ENCODE assay signal across 16 cellular contexts in genomic region chr22:37095113-37095512, GRCh38. TPM values are rescaled to one million over a fixed set of nuclear protein-coding genes. Genes with fewer than 3 reads are reported as not detected.
DNase-seq lines count a peak whose midpoint lies in the region; ATAC-seq and TF ChIP-seq lines count a peak whose summit lies in the region.
"Had no signal": no experiment of that assay in that cellular context is flagged by ENCODE, and none has a peak within 500 bp of the region (broad histone marks: within the 10 kb centered on the region; RNA-seq: fewer than 3 reads in every experiment).

No MANE protein-coding gene starts in this region.

- H3K4me3 ChIP-seq in HEK293 (ENCODE audit: low read depth, low read length) (no peak overlapping the region), heart left ventricle (no peak overlapping the region)
- H3K4me3 ChIP-seq: cardiac muscle cell, left ventricle myocardium inferior, pancreas had no signal

- intact Hi-C loops in heart left ventricle (cut with DNase I): no loop called here

- no peaks in the 10 kb centered on the region for H3K36me3 Mint-ChIP-seq in activated naive CD4-positive, alpha-beta T cell treated with anti-CD3 and anti-CD28 coated beads, Interleukin-2, amount 50 U/mL, for 72 hours

- H3K27ac ChIP-seq in HEK293 (ENCODE audit: extremely low read depth, low read depth, low read length) (no peak overlapping the region), heart left ventricle (no peak overlapping the region)
- H3K27ac ChIP-seq: cardiac muscle cell, left ventricle myocardium inferior, pancreas had no signal

- peaks cover 0 to 52% (median 26%) of the 10 kb centered on the region in 9 donors for H3K27me3 ChIP-seq in heart left ventricle
- H3K27me3 ChIP-seq: cardiac muscle cell had no signal

- H3K4me1 ChIP-seq in HEK293 (ENCODE audit: control insufficient read depth, insufficient read depth, low read length) (no peaks in the 10 kb centered on the region; the same call in 1 of the 2 replicates), heart left ventricle (no peaks in the 10 kb centered on the region)
- H3K4me1 ChIP-seq: left ventricle myocardium inferior, pancreas had no signal

- no peaks in the 10 kb centered on the region for H3K9me3 Mint-ChIP-seq in activated naive CD4-positive, alpha-beta T cell treated with anti-CD3 and anti-CD28 coated beads, Interleukin-2, amount 50 U/mL, for 72 hours

- ATAC-seq in activated naive CD4-positive, alpha-beta T cell treated with anti-CD3 and anti-CD28 coated beads, Interleukin-2, amount 50 U/mL, for 72 hours: peak; percentile 93 to 95
- no peak for ATAC-seq in heart left ventricle
- ATAC-seq: pancreas, Right ventricle myocardium inferior, T-helper 17 cell had no signal

- H3K27ac Mint-ChIP-seq in activated naive CD4-positive, alpha-beta T cell treated with anti-CD3 and anti-CD28 coated beads, Interleukin-2, amount 50 U/mL, for 72 hours: peak overlapping the region; percentile 28 to 82
- H3K27ac Mint-ChIP-seq: T-helper 17 cell had no signal

- WGBS in heart left ventricle, 4 donors: 75 to 85% (median 79%) methylated on average over 11 of the region's 11 CpGs

- TF ChIP-seq CTCF in HEK293 (tag by site-specific recombination; IDR thresholded peaks at IDR 0.05): no peak
- no peak for TF ChIP-seq CTCF in heart left ventricle (IDR thresholded peaks at IDR 0.05)
- no peak for TF ChIP-seq CTCF in GM20000 (IDR thresholded peaks at IDR 0.05; ENCODE audit: extremely low read depth, missing control alignments)

- POLR2A ChIA-PET in HEK293 (lab: Yijun Ruan, JAX): no interaction called here

- H3K36me3 ChIP-seq in HEK293 (ENCODE audit: control insufficient read depth in 2 of 2, insufficient read depth in 1 of 2, low read length in 2 of 2) (no peaks in the 10 kb centered on the region), heart left ventricle (no peaks in the 10 kb centered on the region)
- H3K36me3 ChIP-seq: cardiac muscle cell, left ventricle myocardium inferior, pancreas had no signal

- TF ChIP-seq POLR2A in heart left ventricle (IDR thresholded peaks at IDR 0.05): no peak

- CTCF ChIA-PET in HEK293 (lab: Yijun Ruan, JAX): interaction anchor here (0.6 to 0.8 kb wide), 2 partner anchors 9 to 47 kb away, joined by 3 to 4 read pairs; no protein-coding TSS in a partner anchor

- DNase-seq in activated CD4-positive, alpha-beta T cell treated with anti-CD3 and anti-CD28 coated beads, Interleukin-2, amount 50 U/mL, for 48 hours: peak; percentile 76 to 84
- DNase-seq in activated naive CD4-positive, alpha-beta T cell treated with anti-CD3 and anti-CD28 coated beads, Interleukin-2, amount 50 U/mL, for 72 hours (ENCODE audit: low spot score in 2 of 2): peak in 1 of 2 donors; percentile 43
- peak; percentile 81 for DNase-seq in stimulated activated CD4-positive, alpha-beta T cell treated with anti-CD3 and anti-CD28 coated beads, Interleukin-4, amount 100 ng/mL, for 24 hours
- DNase-seq in NCI-H526 treated with DMSO at 0.1 percent for 48 hours (lab: John Stamatoyannopoulos, UW) (no peak), heart left ventricle (no peak), GM20000 (ENCODE audit: low spot score) (no peak), cerebellum (ENCODE audit: low spot score) (no peak)
- DNase-seq: Calu3, left ventricle myocardium inferior, NCI-H2171, pancreas, T-helper 17 cell had no signal

- H3K9me3 ChIP-seq in HEK293 (ENCODE audit: control insufficient read depth, insufficient read depth, low read depth, low read length): no peaks in the 10 kb centered on the region
- no peaks in the 10 kb centered on the region for H3K9me3 ChIP-seq in heart left ventricle
- H3K9me3 ChIP-seq: left ventricle myocardium inferior, pancreas had no signal

TF ChIP-seq in HEK293, 187 proteins besides CTCF, POLR2A, EP300 and RAD21:
- TF ChIP-seq ZFHX2 (tag by site-specific recombination; conservative IDR thresholded peaks at IDR 0.05): peak; percentile 35; the same call in 1 of the 2 replicates
- TF ChIP-seq KLF16 (tag by site-specific recombination; IDR thresholded peaks at IDR 0.05): no peak
- TF ChIP-seq EGR2 (tag by site-specific recombination; IDR thresholded peaks at IDR 0.05; ENCODE audit: low read depth): peak; percentile 47

RNA-seq across cellular contexts. Expression of gene TMPRSS6, which starts 14.4 kb away (rescaled TPM):
- 10 to 100 TPM in 1 of 2 donors, 1 to 10 TPM in 1; 8.7 to 27.8 TPM for total RNA-seq in activated naive CD4-positive, alpha-beta T cell treated with anti-CD3 and anti-CD28 coated beads, Interleukin-2, amount 50 U/mL, for 72 hours
- under 1 TPM in 1 of 9 donors, not detected in 8; 0.91 TPM for total RNA-seq in heart left ventricle
- polyA plus RNA-seq in heart left ventricle: not detected
- not detected for total RNA-seq in cerebellum
- total RNA-seq: Calu3, cardiac muscle cell, H1, left ventricle myocardium inferior, Right ventricle myocardium inferior had no signal

RNA-seq across cellular contexts. Expression of gene KCTD17, which starts 43.6 kb away (rescaled TPM):
- 10 to 100 TPM; 20.0 to 35.7 TPM for total RNA-seq in activated naive CD4-positive, alpha-beta T cell treated with anti-CD3 and anti-CD28 coated beads, Interleukin-2, amount 50 U/mL, for 72 hours
- total RNA-seq in heart left ventricle (10 to 100 TPM; 10.8 to 62.0 (median 17.3) TPM), cerebellum (18.8 TPM)
- 10 to 100 TPM; 17.1 to 27.3 TPM for polyA plus RNA-seq in heart left ventricle

RNA-seq across cellular contexts. Expression of gene IL2RB, which starts 54.6 kb away (rescaled TPM):
- 100 to 1,000 TPM; 170 to 253 TPM for total RNA-seq in activated naive CD4-positive, alpha-beta T cell treated with anti-CD3 and anti-CD28 coated beads, Interleukin-2, amount 50 U/mL, for 72 hours
- 1 to 10 TPM in 2 of 9 donors, under 1 TPM in 6, not detected in 1; 0.09 to 8.7 (median 0.38) TPM for total RNA-seq in heart left ventricle
- polyA plus RNA-seq in heart left ventricle: under 1 TPM; 0.24 to 0.38 TPM
- total RNA-seq in cerebellum: 0.18 TPM
- total RNA-seq: Calu3 had no signal
- polyA plus RNA-seq: cardiac muscle cell had no signal

Comparison
In these comparisons a context has a peak if more than half of its experiments do, and no peak if none do; other contexts are left out.
1. DNase-seq: peak in activated CD4-positive, alpha-beta T cell treated with anti-CD3 and anti-CD28 coated beads, Interleukin-2, amount 50 U/mL, for 48 hours (2 of 2) and stimulated activated CD4-positive, alpha-beta T cell treated with anti-CD3 and anti-CD28 coated beads, Interleukin-4, amount 100 ng/mL, for 24 hours (single experiment); none in NCI-H526 treated with DMSO at 0.1 percent for 48 hours (single experiment), heart left ventricle (0 of 5), GM20000 (single experiment) and cerebellum (single experiment).
2. ATAC-seq: peak in activated naive CD4-positive, alpha-beta T cell treated with anti-CD3 and anti-CD28 coated beads, Interleukin-2, amount 50 U/mL, for 72 hours (2 of 2); none in heart left ventricle (0 of 4).
3. RNA of gene IL2RB, which starts 54.6 kb away (total RNA-seq): 170 to 253 TPM in activated naive CD4-positive, alpha-beta T cell treated with anti-CD3 and anti-CD28 coated beads, Interleukin-2, amount 50 U/mL, for 72 hours; 0.09 to 8.7 TPM in heart left ventricle and 0.18 TPM in cerebellum (single experiment); every median in the first group is over 10 times any median in the second.